Comparison of ENCODE assay signal across 14 cellular contexts in the genomic region with DNA sequence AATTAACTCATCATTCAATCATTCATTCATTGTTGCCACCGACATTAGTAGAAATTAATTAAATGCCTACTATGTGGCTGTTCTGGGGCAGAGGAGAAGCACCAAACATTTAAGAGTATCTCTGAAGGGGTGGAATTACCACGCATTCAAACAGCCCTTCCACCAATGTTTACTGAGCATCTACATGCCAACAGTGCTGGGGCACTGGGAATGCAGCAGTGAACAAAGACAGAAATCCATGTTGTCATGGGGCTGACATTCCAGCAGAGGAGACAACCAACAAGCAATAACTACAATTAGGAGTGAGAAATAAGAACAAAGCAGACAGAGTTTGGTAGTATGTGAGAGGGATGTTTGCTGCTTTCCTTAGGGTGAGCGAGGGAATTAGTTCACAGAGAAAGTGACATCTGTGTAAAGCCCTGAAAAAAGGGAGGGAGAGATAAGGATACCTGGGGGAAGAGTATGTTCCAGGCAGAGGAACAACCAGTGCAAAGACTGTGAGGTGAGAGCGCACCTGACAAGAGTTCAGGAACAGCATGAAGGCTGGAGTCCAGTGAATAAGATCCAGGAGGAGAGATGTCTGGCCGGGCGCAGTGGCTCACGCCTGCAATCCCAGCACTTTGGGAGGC. TPM values are rescaled to one million over a fixed set of nuclear protein-coding genes. Genes with fewer than 3 reads are reported as not detected.
DNase-seq lines count a peak whose midpoint lies in the region; ATAC-seq and TF ChIP-seq lines count a peak whose summit lies in the region.
"Had no signal": no experiment of that assay in that cellular context is flagged by ENCODE, and none has a peak within 500 bp of the region (broad histone marks: within the 10 kb centered on the region; RNA-seq: fewer than 3 reads in every experiment).

No MANE protein-coding gene starts in this region.

- peak overlapping the region in 2 of 3 donors; percentile 2 to 93 for H3K27ac Mint-ChIP-seq in CD4-positive, CD25-positive, alpha-beta regulatory T cell
- peak overlapping the region; percentile 41 for H3K27ac Mint-ChIP-seq in activated T-helper 1 cell treated with anti-CD3 and anti-CD28 coated beads, Interleukin-12 subunit alpha, Interleukin-12 subunit beta, Interleukin-2, Interleukin-4 antibody, amounts not matched to agents 30 ng/mL and 10 ng/mL and 1 ng/mL, durations not matched to agents 14 hours and 24 hours and 36 hours
- peak overlapping the region; percentile 36 for H3K27ac Mint-ChIP-seq in mesothelial cell of epicardium

- DNase-seq in CD4-positive, CD25-positive, alpha-beta regulatory T cell, result no peak
- peak; percentile 49 for DNase-seq in H7
- DNase-seq in activated T-helper 1 cell treated with anti-CD3 and anti-CD28 coated beads, Interleukin-12 subunit alpha, Interleukin-12 subunit beta, Interleukin-2, Interleukin-4 antibody, amounts not matched to agents 30 ng/mL and 10 ng/mL and 1 ng/mL, durations not matched to agents 14 hours and 24 hours and 36 hours (ENCODE audit: low spot score), result no peak
- DNase-seq in mesothelial cell of epicardium (ENCODE audit: low spot score in 2 of 2, unreplicated experiment in 2 of 2), result no peak
- no peak for DNase-seq in NCI-H146 treated with DMSO at 0.1 percent for 48 hours (lab: John Stamatoyannopoulos, UW; ENCODE audit: unreplicated experiment)
- DNase-seq in Right ventricle myocardium inferior (ENCODE audit: missing footprints), result no peak
- DNase-seq in SW 1271 (lab: John Stamatoyannopoulos, UW), result no peak
- DNase-seq: KBM-7, NCI-H1436, NCI-H526 treated with DMSO at 0.1 percent for 48 hours, sigmoid colon had no signal

- TF ChIP-seq CTCF in mesothelial cell of epicardium (IDR thresholded peaks at IDR 0.05; ENCODE audit: unreplicated experiment), result no peak

- no peaks in the 10 kb centered on the region for H3K36me3 Mint-ChIP-seq in CD4-positive, CD25-positive, alpha-beta regulatory T cell
- H3K36me3 Mint-ChIP-seq in activated T-helper 1 cell treated with anti-CD3 and anti-CD28 coated beads, Interleukin-12 subunit alpha, Interleukin-12 subunit beta, Interleukin-2, Interleukin-4 antibody, amounts not matched to agents 30 ng/mL and 10 ng/mL and 1 ng/mL, durations not matched to agents 14 hours and 24 hours and 36 hours (ENCODE audit: low read depth), result peaks cover 1% of the 10 kb centered on the region
- no peaks in the 10 kb centered on the region for H3K36me3 Mint-ChIP-seq in mesothelial cell of epicardium

- H3K4me3 ChIP-seq in CD4-positive, CD25-positive, alpha-beta regulatory T cell (ENCODE audit: low read depth, low read length), result no peak overlapping the region
- no peak overlapping the region for H3K4me3 ChIP-seq in H7 (ENCODE audit: insufficient read depth, low read depth, low read length)

- no peaks in the 10 kb centered on the region for H3K9me3 Mint-ChIP-seq in CD4-positive, CD25-positive, alpha-beta regulatory T cell
- no peaks in the 10 kb centered on the region for H3K9me3 Mint-ChIP-seq in activated T-helper 1 cell treated with anti-CD3 and anti-CD28 coated beads, Interleukin-12 subunit alpha, Interleukin-12 subunit beta, Interleukin-2, Interleukin-4 antibody, amounts not matched to agents 30 ng/mL and 10 ng/mL and 1 ng/mL, durations not matched to agents 14 hours and 24 hours and 36 hours
- H3K9me3 Mint-ChIP-seq in mesothelial cell of epicardium, result no peaks in the 10 kb centered on the region

- peaks cover 12 to 45% (median 30%) of the 10 kb centered on the region in 4 donors for H3K4me1 Mint-ChIP-seq in CD4-positive, CD25-positive, alpha-beta regulatory T cell
- peaks cover 45% of the 10 kb centered on the region for H3K4me1 Mint-ChIP-seq in activated T-helper 1 cell treated with anti-CD3 and anti-CD28 coated beads, Interleukin-12 subunit alpha, Interleukin-12 subunit beta, Interleukin-2, Interleukin-4 antibody, amounts not matched to agents 30 ng/mL and 10 ng/mL and 1 ng/mL, durations not matched to agents 14 hours and 24 hours and 36 hours (ENCODE audit: low read depth)
- peaks cover 38% of the 10 kb centered on the region for H3K4me1 Mint-ChIP-seq in mesothelial cell of epicardium

- H3K36me3 ChIP-seq in CD4-positive, CD25-positive, alpha-beta regulatory T cell (ENCODE audit: control insufficient read depth, insufficient read depth, low read length), result no peaks in the 10 kb centered on the region
- no peaks in the 10 kb centered on the region for H3K36me3 ChIP-seq in H7 (replicated peaks; ENCODE audit: control insufficient read depth, insufficient read depth, low read length)
- H3K36me3 ChIP-seq: cardiac muscle cell, gastroesophageal sphincter, sigmoid colon had no signal

- H3K4me3 Mint-ChIP-seq in CD4-positive, CD25-positive, alpha-beta regulatory T cell, result peak overlapping the region; percentile 68 to 92 (median 80)
- peak overlapping the region; percentile 68 for H3K4me3 Mint-ChIP-seq in activated T-helper 1 cell treated with anti-CD3 and anti-CD28 coated beads, Interleukin-12 subunit alpha, Interleukin-12 subunit beta, Interleukin-2, Interleukin-4 antibody, amounts not matched to agents 30 ng/mL and 10 ng/mL and 1 ng/mL, durations not matched to agents 14 hours and 24 hours and 36 hours
- peak overlapping the region; percentile 40 for H3K4me3 Mint-ChIP-seq in mesothelial cell of epicardium

- peaks cover 23% of the 10 kb centered on the region for H3K4me1 ChIP-seq in CD4-positive, CD25-positive, alpha-beta regulatory T cell (ENCODE audit: control insufficient read depth, insufficient read depth, low read length, poor library complexity, severe bottlenecking)

- H3K27me3 ChIP-seq in CD4-positive, CD25-positive, alpha-beta regulatory T cell (ENCODE audit: control insufficient read depth, insufficient read depth, low read length), result no peaks in the 10 kb centered on the region
- no peaks in the 10 kb centered on the region for H3K27me3 ChIP-seq in H7 (ENCODE audit: control insufficient read depth, insufficient read depth, low read length)
- H3K27me3 ChIP-seq: cardiac muscle cell had no signal

- H3K9me3 ChIP-seq in CD4-positive, CD25-positive, alpha-beta regulatory T cell (ENCODE audit: control insufficient read depth in 2 of 2, low read length in 2 of 2), result no peaks in the 10 kb centered on the region
- H3K9me3 ChIP-seq: gastroesophageal sphincter, sigmoid colon had no signal

- no peak for ATAC-seq in CD4-positive, CD25-positive, alpha-beta regulatory T cell (ENCODE audit: low read depth in 2 of 2)
- ATAC-seq in HG03460 (IDR thresholded peaks at IDR 0.05; ENCODE audit: unreplicated experiment) (no peak), Right ventricle myocardium inferior (no peak)
- ATAC-seq: gastroesophageal sphincter had no signal

- no peak overlapping the region for H3K27ac ChIP-seq in CD4-positive, CD25-positive, alpha-beta regulatory T cell (ENCODE audit: insufficient read depth, low read length, poor library complexity, severe bottlenecking)
- H3K27ac ChIP-seq: cardiac muscle cell had no signal

- intact Hi-C loops in activated T-helper 1 cell treated with anti-CD3 and anti-CD28 coated beads, Interleukin-12 subunit alpha, Interleukin-12 subunit beta, Interleukin-2, Interleukin-4 antibody, amounts not matched to agents 30 ng/mL and 10 ng/mL and 1 ng/mL, durations not matched to agents 14 hours and 24 hours and 36 hours (cut with micrococcal nuclease), result loop anchor here (5.0 to 10.0 kb wide), 3 partner anchors 268 to 551 kb away; partner anchors contain the start of genes EID2B, MED29 and PAF1
- intact Hi-C loops in Right ventricle myocardium inferior (cut with DNase I), result loop anchor here (5.0 to 10.0 kb wide), 2 partner anchors 411 to 548 kb away; partner anchors contain the start of gene EID2B

- peaks cover 19% of the 10 kb centered on the region for H3K27me3 Mint-ChIP-seq in CD4-positive, CD25-positive, alpha-beta regulatory T cell
- H3K27me3 Mint-ChIP-seq in activated T-helper 1 cell treated with anti-CD3 and anti-CD28 coated beads, Interleukin-12 subunit alpha, Interleukin-12 subunit beta, Interleukin-2, Interleukin-4 antibody, amounts not matched to agents 30 ng/mL and 10 ng/mL and 1 ng/mL, durations not matched to agents 14 hours and 24 hours and 36 hours (ENCODE audit: insufficient read depth), result peaks cover 10% of the 10 kb centered on the region
- H3K27me3 Mint-ChIP-seq in mesothelial cell of epicardium (ENCODE audit: low read depth), result peaks cover 4% of the 10 kb centered on the region

RNA-seq across cellular contexts. Expression of gene PAK4, which starts 1.3 kb away (rescaled TPM):
- 10.9 TPM for total RNA-seq in CD4-positive, CD25-positive, alpha-beta regulatory T cell
- 1 to 10 TPM in 3 of 4 donors, under 1 TPM in 1; 0.87 to 2.0 (median 1.5) TPM for polyA plus RNA-seq in CD4-positive, CD25-positive, alpha-beta regulatory T cell
- total RNA-seq in H7 (2014; rRNA removed; shearing (Covaris generic)), result 14.0 and 15.6 TPM in 2 replicates
- total RNA-seq in activated T-helper 1 cell treated with anti-CD3 and anti-CD28 coated beads, Interleukin-12 subunit alpha, Interleukin-12 subunit beta, Interleukin-2, Interleukin-4 antibody, amounts not matched to agents 30 ng/mL and 10 ng/mL and 1 ng/mL, durations not matched to agents 14 hours and 24 hours and 36 hours, result 18.5 and 19.9 TPM in 2 replicates
- 101 to 103 TPM (median 102 TPM) in 3 replicates for total RNA-seq in mesothelial cell of epicardium
- 16.2 TPM for total RNA-seq in Right ventricle myocardium inferior

RNA-seq across cellular contexts. Expression of gene ACP7, which starts 40.1 kb away (rescaled TPM):
- not detected for total RNA-seq in CD4-positive, CD25-positive, alpha-beta regulatory T cell
- polyA plus RNA-seq in CD4-positive, CD25-positive, alpha-beta regulatory T cell, result not detected
- 0.14 TPM in 1 of 2 replicates, not detected in the other for total RNA-seq in H7 (2014; rRNA removed; shearing (Covaris generic))
- total RNA-seq in activated T-helper 1 cell treated with anti-CD3 and anti-CD28 coated beads, Interleukin-12 subunit alpha, Interleukin-12 subunit beta, Interleukin-2, Interleukin-4 antibody, amounts not matched to agents 30 ng/mL and 10 ng/mL and 1 ng/mL, durations not matched to agents 14 hours and 24 hours and 36 hours, result 0.10 TPM in 1 of 2 replicates, not detected in the other
- total RNA-seq in mesothelial cell of epicardium (not detected in 3 replicates), Right ventricle myocardium inferior (not detected)
- total RNA-seq: cardiac muscle cell, sigmoid colon had no signal
- polyA plus RNA-seq: cardiac muscle cell, sigmoid colon had no signal
